ENCODE assay signal across 16 cellular contexts in genomic region chr16:874366-875181, GRCh38.
"Had no signal": no experiment of that assay in that cellular context is flagged by ENCODE, and none has a peak within 500 bp of the region (broad histone marks: within the 10 kb centered on the region; RNA-seq: fewer than 3 reads in every experiment).

No MANE protein-coding gene starts in this region.

- H3K4me2 ChIP-seq: smooth muscle cell had no signal

- H3K4me3 ChIP-seq: left lung, smooth muscle cell, stomach, upper lobe of left lung had no signal

- H3K4me1 ChIP-seq: foreskin keratinocyte, left lung, stomach, upper lobe of left lung had no signal

- H3K27me3 ChIP-seq: foreskin keratinocyte, left lung, neutrophil, stomach, upper lobe of left lung had no signal

- H3K9me3 ChIP-seq: left lung, neutrophil, stomach, upper lobe of left lung had no signal

- DNase-seq: activated CD4-positive, CD25-positive, alpha-beta regulatory T cell treated with anti-CD3 and anti-CD28 coated beads, Interleukin-2, amount 50 U/mL, for 72 hours; activated T-cell treated with anti-CD3 and anti-CD28 coated beads for 4 hours; endodermal cell; foreskin keratinocyte; hypothalamus; islet precursor cell; mesendoderm; natural killer cell; stimulated activated CD4-positive, alpha-beta T cell treated with anti-CD3 and anti-CD28 coated beads, Interleukin-4, amount 100 ng/mL, for 1 hour; stomach had no signal

- H3K27ac ChIP-seq: epithelial cell of prostate, foreskin keratinocyte, left lung, neutrophil, stomach, upper lobe of left lung, VCaP had no signal

- ATAC-seq: foreskin keratinocyte, left lung, natural killer cell had no signal
